ENCODE assay signal across 8 cellular contexts in genomic region chr9:41273549-41274267, GRCh38.
DNase-seq lines count a peak whose midpoint lies in the region; ATAC-seq and TF ChIP-seq lines count a peak whose summit lies in the region.
"Not testable (repeated sequence)": the region's sequence is repeated elsewhere in the genome, so short reads cannot be mapped to it uniquely, and the experiment has no call there.

No MANE protein-coding gene starts in this region.

- H3K36me3 Mint-ChIP-seq in CD4-positive, alpha-beta memory T cell; activated naive CD4-positive, alpha-beta T cell treated with anti-CD3 and anti-CD28 coated beads, Interleukin-2, amount 50 U/mL, for 24 hours; natural killer cell treated with Interleukin-12 subunit alpha and Interleukin-12 subunit beta and Interleukin-15 and Interleukin-18, amount 100 ng/mL, for 72 hours: not testable (repeated sequence)

- H3K4me1 Mint-ChIP-seq in CD4-positive, alpha-beta memory T cell; activated naive CD4-positive, alpha-beta T cell treated with anti-CD3 and anti-CD28 coated beads, Interleukin-2, amount 50 U/mL, for 24 hours; natural killer cell treated with Interleukin-12 subunit alpha and Interleukin-12 subunit beta and Interleukin-15 and Interleukin-18, amount 100 ng/mL, for 72 hours (ENCODE audit: low read depth in 2 of 2): not testable (repeated sequence)

- DNase-seq in CD4-positive, alpha-beta memory T cell, result peak; percentile 71 to 77 (median 73)
- DNase-seq in SW480 (ENCODE audit: low spot score) (peak; percentile 78), foreskin fibroblast (peak; percentile 48 to 78)
- DNase-seq in natural killer cell treated with Interleukin-12 subunit alpha and Interleukin-12 subunit beta and Interleukin-15 and Interleukin-18, amount 100 ng/mL, for 72 hours (ENCODE audit: low spot score), result peak; percentile 83
- DNase-seq in stimulated activated CD8-positive, alpha-beta memory T cell treated with anti-CD3 and anti-CD28 coated beads, Interleukin-15, amount 100 ng/mL, for 24 hours (ENCODE audit: low read depth), result peak; percentile 48

- not testable (repeated sequence) for TF ChIP-seq CTCF in foreskin fibroblast (IDR thresholded peaks at IDR 0.05; ENCODE audit: low read depth, low read length)

- H3K27ac Mint-ChIP-seq in CD4-positive, alpha-beta memory T cell, result peak overlapping the region in 1 of 7 donors; percentile 46
- H3K27ac Mint-ChIP-seq in activated naive CD4-positive, alpha-beta T cell treated with anti-CD3 and anti-CD28 coated beads, Interleukin-2, amount 50 U/mL, for 24 hours; natural killer cell treated with Interleukin-12 subunit alpha and Interleukin-12 subunit beta and Interleukin-15 and Interleukin-18, amount 100 ng/mL, for 72 hours: not testable (repeated sequence)

- not testable (repeated sequence) for H3K4me1 ChIP-seq in CD4-positive, alpha-beta memory T cell (ENCODE audit: insufficient read depth, low read length)

- H3K27ac ChIP-seq in CD4-positive, alpha-beta memory T cell (ENCODE audit: low read depth, low read length), result not testable (repeated sequence)

- CTCF ChIA-PET in CD4-positive, alpha-beta memory T cell (lab: Charles Lee; ENCODE audit: partially characterized antibody), result not testable (repeated sequence)

- ATAC-seq in GM19463 (IDR thresholded peaks at IDR 0.05; ENCODE audit: unreplicated experiment) (peak; percentile 100), HG03159 (IDR thresholded peaks at IDR 0.05; ENCODE audit: unreplicated experiment) (peak; percentile 100)
- ATAC-seq in natural killer cell treated with Interleukin-12 subunit alpha and Interleukin-12 subunit beta and Interleukin-15 and Interleukin-18, amount 100 ng/mL, for 72 hours, result peak; percentile 100

- POLR2A ChIA-PET in CD4-positive, alpha-beta memory T cell (lab: Charles Lee; ENCODE audit: partially characterized antibody), result not testable (repeated sequence)

- not testable (repeated sequence) for H3K27me3 ChIP-seq in CD4-positive, alpha-beta memory T cell (ENCODE audit: insufficient read depth, low read length)

- not testable (repeated sequence) for H3K4me3 ChIP-seq in CD4-positive, alpha-beta memory T cell (ENCODE audit: low read length in 2 of 2)
- peak overlapping the region; percentile 42 to 43 for H3K4me3 ChIP-seq in foreskin fibroblast (ENCODE audit: low read depth in 1 of 2, low read length in 2 of 2)

- H3K36me3 ChIP-seq in CD4-positive, alpha-beta memory T cell (ENCODE audit: insufficient read depth, low read length), result not testable (repeated sequence)

- H3K27me3 Mint-ChIP-seq in CD4-positive, alpha-beta memory T cell; activated naive CD4-positive, alpha-beta T cell treated with anti-CD3 and anti-CD28 coated beads, Interleukin-2, amount 50 U/mL, for 24 hours; natural killer cell treated with Interleukin-12 subunit alpha and Interleukin-12 subunit beta and Interleukin-15 and Interleukin-18, amount 100 ng/mL, for 72 hours: not testable (repeated sequence)

- intact Hi-C loops in CD4-positive, alpha-beta memory T cell (cut with micrococcal nuclease), result not testable (repeated sequence)

- not testable (repeated sequence) for H3K9me3 ChIP-seq in CD4-positive, alpha-beta memory T cell (ENCODE audit: control insufficient read depth in 1 of 2, low read length in 2 of 2)

- H3K4me3 Mint-ChIP-seq in CD4-positive, alpha-beta memory T cell, result peak overlapping the region; percentile 70 to 83 (median 76)
- peak overlapping the region; percentile 71 for H3K4me3 Mint-ChIP-seq in activated naive CD4-positive, alpha-beta T cell treated with anti-CD3 and anti-CD28 coated beads, Interleukin-2, amount 50 U/mL, for 24 hours
- H3K4me3 Mint-ChIP-seq in natural killer cell treated with Interleukin-12 subunit alpha and Interleukin-12 subunit beta and Interleukin-15 and Interleukin-18, amount 100 ng/mL, for 72 hours, result peak overlapping the region; percentile 34

- not testable (repeated sequence) for H3K9me3 Mint-ChIP-seq in CD4-positive, alpha-beta memory T cell; activated naive CD4-positive, alpha-beta T cell treated with anti-CD3 and anti-CD28 coated beads, Interleukin-2, amount 50 U/mL, for 24 hours; natural killer cell treated with Interleukin-12 subunit alpha and Interleukin-12 subunit beta and Interleukin-15 and Interleukin-18, amount 100 ng/mL, for 72 hours
